Comparison of ENCODE assay signal across 12 cellular contexts in the genomic region with DNA sequence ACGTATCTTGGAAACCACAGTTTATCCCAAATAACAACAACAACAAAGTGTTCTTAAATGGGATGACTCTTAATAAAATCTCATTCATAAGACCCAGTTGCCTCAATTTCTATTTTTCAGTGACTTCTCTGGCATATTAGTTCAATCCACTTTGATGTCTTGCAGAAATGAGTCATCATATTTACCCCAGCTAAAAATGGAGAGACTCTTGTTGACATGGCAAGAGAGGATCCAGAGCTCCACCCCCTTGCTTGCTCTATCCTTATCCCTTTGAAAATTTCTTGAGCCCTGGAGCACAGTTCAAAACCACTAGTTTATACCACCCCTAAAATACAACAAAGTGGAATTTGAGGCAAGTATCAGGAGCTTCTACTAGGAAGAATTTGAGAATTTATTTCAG. TPM values are rescaled to one million over a fixed set of nuclear protein-coding genes. Genes with fewer than 3 reads are reported as not detected.
"Had no signal": no experiment of that assay in that cellular context is flagged by ENCODE, and none has a peak within 500 bp of the region (broad histone marks: within the 10 kb centered on the region; RNA-seq: fewer than 3 reads in every experiment).

No MANE protein-coding gene starts in this region.

- H3K9me3 ChIP-seq: thyroid gland, uterus had no signal

- H3K36me3 Mint-ChIP-seq: activated naive CD4-positive, alpha-beta T cell treated with anti-CD3 and anti-CD28 coated beads, Interleukin-2, amount 50 U/mL, for 24 hours; memory B cell had no signal

- H3K27me3 ChIP-seq: thyroid gland, uterus had no signal

- H3K27ac Mint-ChIP-seq: activated naive CD4-positive, alpha-beta T cell treated with anti-CD3 and anti-CD28 coated beads, Interleukin-2, amount 50 U/mL, for 24 hours; activated T-helper 2 cell treated with anti-CD3 and anti-CD28 coated beads, Interferon-gamma antibody, Interleukin-2, Interleukin-4, amounts not matched to agents 10 μg/mL and 5 μg/mL and 100 μg/mL, durations not matched to agents 14 hours and 24 hours and 36 hours; dendritic cell treated with granulocyte-macrophage colony-stimulating factor and Interleukin-4, amounts not matched to agents 40 ng/mL and 50 ng/mL, for 4 days; memory B cell had no signal

- H3K9me3 Mint-ChIP-seq: activated naive CD4-positive, alpha-beta T cell treated with anti-CD3 and anti-CD28 coated beads, Interleukin-2, amount 50 U/mL, for 24 hours; activated T-helper 2 cell treated with anti-CD3 and anti-CD28 coated beads, Interferon-gamma antibody, Interleukin-2, Interleukin-4, amounts not matched to agents 10 μg/mL and 5 μg/mL and 100 μg/mL, durations not matched to agents 14 hours and 24 hours and 36 hours; dendritic cell treated with granulocyte-macrophage colony-stimulating factor and Interleukin-4, amounts not matched to agents 40 ng/mL and 50 ng/mL, for 4 days; memory B cell had no signal

- DNase-seq: activated CD4-positive, alpha-beta T cell treated with anti-CD3 and anti-CD28 coated beads, Interleukin-2, amount 50 U/mL, for 1 hour; cerebellar nuclear complex; glutamatergic neuron; retina; T-helper 2 cell; thyroid gland; uterus had no signal

- H3K4me1 ChIP-seq: thyroid gland, uterus had no signal

- H3K27ac ChIP-seq: skin epidermis, thyroid gland, uterus had no signal

- H3K4me3 Mint-ChIP-seq: activated naive CD4-positive, alpha-beta T cell treated with anti-CD3 and anti-CD28 coated beads, Interleukin-2, amount 50 U/mL, for 24 hours; dendritic cell treated with granulocyte-macrophage colony-stimulating factor and Interleukin-4, amounts not matched to agents 40 ng/mL and 50 ng/mL, for 4 days; memory B cell had no signal

- H3K27me3 Mint-ChIP-seq: dendritic cell treated with granulocyte-macrophage colony-stimulating factor and Interleukin-4, amounts not matched to agents 40 ng/mL and 50 ng/mL, for 4 days; memory B cell had no signal

- H3K4me3 ChIP-seq: skin epidermis, thyroid gland, uterus had no signal

- H3K36me3 ChIP-seq: thyroid gland, uterus had no signal

- H3K4me1 Mint-ChIP-seq: activated naive CD4-positive, alpha-beta T cell treated with anti-CD3 and anti-CD28 coated beads, Interleukin-2, amount 50 U/mL, for 24 hours; memory B cell had no signal

RNA-seq across cellular contexts. Expression of a gene that starts 20.8 kb away (rescaled TPM):
- total RNA-seq: activated T-helper 2 cell treated with anti-CD3 and anti-CD28 coated beads, Interferon-gamma antibody, Interleukin-2, Interleukin-4, amounts not matched to agents 10 μg/mL and 5 μg/mL and 100 μg/mL, durations not matched to agents 14 hours and 24 hours and 36 hours had no signal
